25 cellular contexts compared by ENCODE assay signal in genomic region chr3:48532974-48533337, GRCh38. TPM values are rescaled to one million over a fixed set of nuclear protein-coding genes. Genes with fewer than 3 reads are reported as not detected.
"Had no signal": no experiment of that assay in that cellular context is flagged by ENCODE, and none has a peak within 500 bp of the region (broad histone marks: within the 10 kb centered on the region; RNA-seq: fewer than 3 reads in every experiment).

No MANE protein-coding gene starts in this region.

- H3K9me3 ChIP-seq: left ventricle myocardium inferior, mucosa of descending colon, pancreas, prostate gland, sigmoid colon, testis, thyroid gland, transverse colon, upper lobe of left lung, vagina had no signal

- FAIRE-seq: pancreas, small intestine had no signal

- H3K27me3 ChIP-seq: pancreas, sigmoid colon, testis, thyroid gland, transverse colon, upper lobe of left lung, vagina had no signal

- H3K4me3 ChIP-seq: left ventricle myocardium inferior, mucosa of descending colon, pancreas, prostate gland, sigmoid colon, testis, thyroid gland, transverse colon, upper lobe of left lung, vagina had no signal

- DNase-seq: islet precursor cell; left ventricle myocardium inferior; mucosa of descending colon; naive thymus-derived CD4-positive, alpha-beta T cell; pancreas; retina; right cardiac atrium; sigmoid colon; small intestine; stimulated activated CD4-positive, alpha-beta T cell treated with anti-CD3 and anti-CD28 coated beads, Interleukin-1b, Interleukin-23, amount 100 ng/mL, for 48 hours; stimulated activated CD4-positive, alpha-beta T cell treated with anti-CD3 and anti-CD28 coated beads, Interleukin-2, amount 100 ng/mL, for 48 hours; stimulated activated CD4-positive, alpha-beta T cell treated with anti-CD3 and anti-CD28 coated beads, Interleukin-4, amount 100 ng/mL, for 4 hours; stimulated activated CD8-positive, alpha-beta memory T cell treated with anti-CD3 and anti-CD28 coated beads, Interleukin-4, amount 100 ng/mL, for 48 hours; stimulated activated naive CD4-positive, alpha-beta T cell treated with Interleukin-2 at 50 U/mL for 16 hours; stimulated activated naive CD8-positive, alpha-beta T cell treated with anti-CD3 and anti-CD28 coated beads, Interleukin-15, amount 100 ng/mL, for 72 hours; testis; thyroid gland; transverse colon; upper lobe of left lung had no signal

- H3K27ac ChIP-seq: left ventricle myocardium inferior, pancreas, prostate gland, sigmoid colon, testis, thyroid gland, transverse colon, vagina had no signal

- ATAC-seq: mucosa of descending colon; natural killer cell treated with Interleukin-12 subunit alpha and Interleukin-12 subunit beta and Interleukin-15 and Interleukin-18, amount 100 ng/mL, for 72 hours; pancreas; right cardiac atrium; stimulated activated memory B cell treated with anti-CD40 and anti-IgM and Interleukin-4, amounts not matched to agents 10 μg/mL and 1 μg/mL and 100 μg/mL, for 72 hours; stimulated activated naive CD8-positive, alpha-beta T cell treated with anti-CD3 and anti-CD28 coated beads, Interleukin-15, amount 100 ng/mL, for 72 hours had no signal

- H3K4me1 ChIP-seq: left ventricle myocardium inferior, pancreas, prostate gland, sigmoid colon, testis, thyroid gland, transverse colon, upper lobe of left lung, vagina had no signal

- H3K36me3 ChIP-seq: prostate gland, thyroid gland, transverse colon, vagina had no signal

RNA-seq across cellular contexts. Expression of gene UCN2, which starts 30.6 kb away (rescaled TPM):
- total RNA-seq: lung microvascular endothelial cell; mesenteric fat pad; natural killer cell treated with Interleukin-12 subunit alpha and Interleukin-12 subunit beta and Interleukin-15 and Interleukin-18, amount 100 ng/mL, for 72 hours; pancreas; right cardiac atrium; sigmoid colon; thyroid gland; transverse colon; upper lobe of left lung had no signal
- polyA plus RNA-seq: naive thymus-derived CD4-positive, alpha-beta T cell had no signal
